ENCODE assay signal across 17 cellular contexts in the genomic region with DNA sequence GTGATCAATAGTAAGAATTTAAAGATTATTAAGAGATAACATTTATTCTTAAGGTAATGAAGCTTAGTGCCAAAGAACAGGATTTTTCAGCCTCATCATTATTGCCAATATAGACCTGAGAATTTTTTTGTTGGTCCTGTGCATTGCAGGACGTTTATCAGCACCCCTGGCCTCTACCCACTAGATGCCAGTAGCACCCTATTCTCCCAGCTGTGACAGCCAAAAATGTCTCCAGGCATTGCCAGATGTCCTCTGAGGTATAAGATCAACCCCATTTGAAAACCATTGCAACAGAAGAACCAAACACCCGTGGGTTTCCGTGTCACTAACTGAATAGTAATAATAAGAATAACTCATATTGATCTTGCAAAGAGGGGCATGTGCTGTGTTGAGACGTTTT.
DNase-seq lines count a peak whose midpoint lies in the region; ATAC-seq and TF ChIP-seq lines count a peak whose summit lies in the region.
"Had no signal": no experiment of that assay in that cellular context is flagged by ENCODE, and none has a peak within 500 bp of the region (broad histone marks: within the 10 kb centered on the region; RNA-seq: fewer than 3 reads in every experiment).

No MANE protein-coding gene starts in this region.

- no peaks in the 10 kb centered on the region for H4K20me1 ChIP-seq in hepatocyte (ENCODE audit: insufficient read depth, poor library complexity, severe bottlenecking)

- H2AFZ ChIP-seq in hepatocyte = no peak overlapping the region

- peak; percentile 68 for DNase-seq in NCI-H82 (lab: John Stamatoyannopoulos, UW)
- no peak for DNase-seq in NCI-H82 treated with DMSO at 0.1 percent for 48 hours (lab: John Stamatoyannopoulos, UW; ENCODE audit: unreplicated experiment)
- peak; percentile 16 for DNase-seq in NCI-H187 treated with DMSO at 0.1 percent for 48 hours (lab: John Stamatoyannopoulos, UW)
- peak; percentile 0 for DNase-seq in adipocyte (ENCODE audit: low read depth)
- no peak for DNase-seq in psoas muscle
- no peak for DNase-seq in hepatocyte (ENCODE audit: low spot score)
- DNase-seq in A172 (ENCODE audit: low spot score) = no peak
- DNase-seq: central memory CD4-positive, alpha-beta T cell; HCEC 1CT; NCI-H1930; Peyer's patch; stimulated activated naive CD4-positive, alpha-beta T cell treated with Interleukin-2 at 50 U/mL for 16 hours; T-helper 2 cell had no signal

- no peaks in the 10 kb centered on the region for H3K36me3 ChIP-seq in adipocyte (ENCODE audit: control insufficient read depth, insufficient read depth, low read length, severe bottlenecking)
- no peaks in the 10 kb centered on the region for H3K36me3 ChIP-seq in psoas muscle (ENCODE audit: insufficient read depth in 1 of 2, low read depth in 1 of 2)
- no peaks in the 10 kb centered on the region for H3K36me3 ChIP-seq in hepatocyte (replicated peaks; ENCODE audit: insufficient read depth, low read depth)
- H3K36me3 ChIP-seq: gastroesophageal sphincter, Peyer's patch had no signal

- H3K9me2 ChIP-seq in hepatocyte (replicated peaks; ENCODE audit: insufficient read depth) = no peaks in the 10 kb centered on the region

- H3K4me3 ChIP-seq in adipocyte (ENCODE audit: low read length) (no peak overlapping the region), psoas muscle (no peak overlapping the region), hepatocyte (no peak overlapping the region)
- H3K4me3 ChIP-seq: gastroesophageal sphincter, Peyer's patch, skin epidermis had no signal

- WGBS in psoas muscle, 3 donors = 41 to 56% (median 44%) methylated on average over 4 of the region's 4 CpGs
- WGBS in hepatocyte (ENCODE audit: low lambda C conversion rate, missing lambda C conversion rate) = 66% methylated on average over 4 of the region's 4 CpGs

- no peak overlapping the region for H3K9ac ChIP-seq in adipocyte (ENCODE audit: low read length)

- TF ChIP-seq CTCF in psoas muscle (IDR thresholded peaks at IDR 0.05) = peak; percentile 47
- TF ChIP-seq CTCF in hepatocyte (IDR thresholded peaks at IDR 0.05; ENCODE audit: poor library complexity) = no peak

- no peak overlapping the region for H3K4me2 ChIP-seq in hepatocyte

- H3K27me3 ChIP-seq in adipocyte (replicated peaks; ENCODE audit: control insufficient read depth, insufficient read depth, low read length) (no peaks in the 10 kb centered on the region), psoas muscle (ENCODE audit: insufficient read depth in 3 of 3, low read length in 2 of 3) (no peaks in the 10 kb centered on the region), hepatocyte (no peaks in the 10 kb centered on the region)
- H3K27me3 ChIP-seq: gastroesophageal sphincter, Peyer's patch had no signal

- no peaks in the 10 kb centered on the region for H3K79me2 ChIP-seq in hepatocyte

- ATAC-seq in psoas muscle = peak in 3 of 4 donors; percentile 43 to 78 (median 61)
- no peak for ATAC-seq in esophagus mucosa
- ATAC-seq: activated naive CD4-positive, alpha-beta T cell treated with anti-CD3 and anti-CD28 coated beads, Interleukin-2, amount 50 U/mL, for 72 hours; gastroesophageal sphincter had no signal

- no peak overlapping the region for H3K27ac ChIP-seq in psoas muscle
- no peak overlapping the region for H3K27ac ChIP-seq in hepatocyte
- H3K27ac ChIP-seq: gastroesophageal sphincter, Peyer's patch, skin epidermis had no signal

- H3K9me3 ChIP-seq in adipocyte (ENCODE audit: control insufficient read depth, low read length) (no peaks in the 10 kb centered on the region), psoas muscle (no peaks in the 10 kb centered on the region), hepatocyte (ENCODE audit: low read depth) (no peaks in the 10 kb centered on the region)
- H3K9me3 ChIP-seq: gastroesophageal sphincter, Peyer's patch had no signal

- intact Hi-C loops in psoas muscle (cut with DNase I) = loop anchor here (2.0 to 10.0 kb wide), 3 partner anchors 373 to 703 kb away; a partner anchor contains a TSS

- no peaks in the 10 kb centered on the region for H3K4me1 ChIP-seq in adipocyte (ENCODE audit: control insufficient read depth, insufficient read depth, low read length)
- no peaks in the 10 kb centered on the region for H3K4me1 ChIP-seq in psoas muscle
- no peaks in the 10 kb centered on the region for H3K4me1 ChIP-seq in hepatocyte (ENCODE audit: insufficient read depth)
- H3K4me1 ChIP-seq: gastroesophageal sphincter, Peyer's patch had no signal

Comparison
In these comparisons a context has a peak if more than half of its experiments do, and no peak if none do; other contexts are left out.
1. DNase-seq: peak in NCI-H82 (single experiment), NCI-H187 treated with DMSO at 0.1 percent for 48 hours (single experiment) and adipocyte (single experiment); none in NCI-H82 treated with DMSO at 0.1 percent for 48 hours (single experiment), psoas muscle (0 of 2), hepatocyte (single experiment) and A172 (single experiment).